13 cellular contexts compared by ENCODE assay signal in the genomic region with DNA sequence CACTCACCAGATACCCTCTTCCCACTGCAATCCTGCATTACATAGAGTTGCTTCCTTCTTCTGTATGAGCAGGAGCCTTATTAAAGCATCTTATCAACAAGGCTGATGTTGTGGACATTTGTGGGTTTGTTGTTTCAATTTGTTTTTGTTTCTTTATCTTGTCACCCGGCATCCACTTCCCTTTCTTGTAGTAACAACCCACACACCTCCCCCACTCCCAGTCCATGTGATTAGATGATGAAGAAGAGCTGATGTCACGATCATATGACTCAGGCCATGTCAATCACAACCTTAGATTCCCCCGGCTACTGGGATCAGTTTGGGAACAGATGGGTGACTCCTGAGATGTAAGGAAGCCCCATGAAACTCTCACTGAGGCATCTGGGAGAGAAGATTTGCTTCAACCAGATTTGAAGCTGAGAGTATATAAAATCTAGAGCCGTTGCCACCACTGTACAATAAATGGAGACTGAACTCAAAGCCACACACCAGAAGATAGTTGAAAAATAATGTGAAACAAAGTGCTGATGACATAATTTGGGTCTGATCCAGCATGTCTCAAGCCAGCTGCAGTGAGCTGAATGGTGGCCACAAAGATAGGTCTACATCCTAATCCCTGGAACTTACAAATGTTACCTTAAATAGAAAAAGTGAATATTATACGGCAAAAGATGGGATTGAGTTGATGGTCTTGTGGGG. TPM values are rescaled to one million over a fixed set of nuclear protein-coding genes. Genes with fewer than 3 reads are reported as not detected.
DNase-seq lines count a peak whose midpoint lies in the region; ATAC-seq and TF ChIP-seq lines count a peak whose summit lies in the region.
"Had no signal": no experiment of that assay in that cellular context is flagged by ENCODE, and none has a peak within 500 bp of the region (broad histone marks: within the 10 kb centered on the region; RNA-seq: fewer than 3 reads in every experiment).

No MANE protein-coding gene starts in this region.

- H3K4me1 ChIP-seq in gastroesophageal sphincter: peaks cover 0 to 3% (median 0%) of the 10 kb centered on the region in 3 donors
- H3K4me1 ChIP-seq: psoas muscle had no signal

- no peaks in the 10 kb centered on the region for H3K36me3 ChIP-seq in gastroesophageal sphincter

- 58 to 81% methylated on average over 4 to 5 of the region's 5 CpGs for WGBS in gastroesophageal sphincter (ENCODE audit: low coverage in 1 of 2), 2 donors

- peaks cover 8% of the 10 kb centered on the region for H3K27me3 Mint-ChIP-seq in T-helper 17 cell
- H3K27me3 Mint-ChIP-seq in stimulated activated naive B cell treated with anti-CD40 and anti-IgM and Interleukin-4, amounts not matched to agents 10 μg/mL and 1 μg/mL and 100 μg/mL, for 72 hours: peaks cover 0 to 4% of the 10 kb centered on the region in 2 donors

- ATAC-seq in gastroesophageal sphincter (peak; percentile 65), T-helper 17 cell (no peak), HG03097 (IDR thresholded peaks at IDR 0.05; ENCODE audit: low FRiP score, unreplicated experiment) (no peak), GM18517 (IDR thresholded peaks at IDR 0.05; ENCODE audit: unreplicated experiment) (no peak)
- no peak for ATAC-seq in stimulated activated naive B cell treated with anti-CD40 and anti-IgM and Interleukin-4, amounts not matched to agents 10 μg/mL and 1 μg/mL and 100 μg/mL, for 72 hours (replicated peaks)
- ATAC-seq: stimulated activated memory B cell treated with anti-CD40 and anti-IgM and Interleukin-4, amounts not matched to agents 10 μg/mL and 1 μg/mL and 100 μg/mL, for 72 hours had no signal

- no peak overlapping the region for H3K4me3 ChIP-seq in gastroesophageal sphincter
- H3K4me3 ChIP-seq: psoas muscle had no signal

- TF ChIP-seq EP300 in gastroesophageal sphincter (IDR thresholded peaks at IDR 0.05): no peak

- H3K27ac ChIP-seq in gastroesophageal sphincter: peak overlapping the region in 1 of 4 donors; percentile 31
- H3K27ac ChIP-seq: psoas muscle had no signal

- no peak overlapping the region for H3K4me3 Mint-ChIP-seq in T-helper 17 cell
- H3K4me3 Mint-ChIP-seq in stimulated activated naive B cell treated with anti-CD40 and anti-IgM and Interleukin-4, amounts not matched to agents 10 μg/mL and 1 μg/mL and 100 μg/mL, for 72 hours: no peak overlapping the region
- H3K4me3 Mint-ChIP-seq: B cell; brain; stimulated activated memory B cell treated with anti-CD40 and anti-IgM and Interleukin-4, amounts not matched to agents 10 μg/mL and 1 μg/mL and 100 μg/mL, for 72 hours had no signal

- H3K9me3 Mint-ChIP-seq in stimulated activated naive B cell treated with anti-CD40 and anti-IgM and Interleukin-4, amounts not matched to agents 10 μg/mL and 1 μg/mL and 100 μg/mL, for 72 hours: peaks cover 4% of the 10 kb centered on the region in 2 donors

- H3K27me3 ChIP-seq in gastroesophageal sphincter: no peaks in the 10 kb centered on the region

- no peaks in the 10 kb centered on the region for H3K9me3 ChIP-seq in gastroesophageal sphincter
- no peaks in the 10 kb centered on the region for H3K9me3 ChIP-seq in T-helper 17 cell (ENCODE audit: control insufficient read depth, low read length, poor library complexity, severe bottlenecking)
- H3K9me3 ChIP-seq: psoas muscle had no signal

- DNase-seq in LHCN-M2 (ENCODE audit: low read depth) (peak; percentile 34), amniotic epithelial cell (ENCODE audit: low read depth) (peak; percentile 29), nucleus accumbens (lab: John Stamatoyannopoulos, UW) (peak in 42 of 56 donors; percentile 2 to 76 (median 28)), T-helper 17 cell (no peak)
- no peak for DNase-seq in stimulated activated naive B cell treated with anti-CD40 and anti-IgM and Interleukin-4, amounts not matched to agents 10 μg/mL and 1 μg/mL and 100 μg/mL, for 72 hours
- DNase-seq: psoas muscle; stimulated activated CD4-positive, alpha-beta T cell treated with anti-CD3 and anti-CD28 coated beads, Interleukin-4, amount 100 ng/mL, for 1 hour had no signal

- no peaks in the 10 kb centered on the region for H3K36me3 Mint-ChIP-seq in T-helper 17 cell (ENCODE audit: low read depth)
- no peaks in the 10 kb centered on the region for H3K36me3 Mint-ChIP-seq in stimulated activated naive B cell treated with anti-CD40 and anti-IgM and Interleukin-4, amounts not matched to agents 10 μg/mL and 1 μg/mL and 100 μg/mL, for 72 hours
- H3K36me3 Mint-ChIP-seq: brain; stimulated activated memory B cell treated with anti-CD40 and anti-IgM and Interleukin-4, amounts not matched to agents 10 μg/mL and 1 μg/mL and 100 μg/mL, for 72 hours had no signal

- TF ChIP-seq POLR2A in gastroesophageal sphincter (IDR thresholded peaks at IDR 0.05): no peak

- no peak for TF ChIP-seq CTCF in gastroesophageal sphincter (IDR thresholded peaks at IDR 0.05)

- H3K4me1 Mint-ChIP-seq in T-helper 17 cell: peaks cover 4% of the 10 kb centered on the region
- peaks cover 2 to 5% of the 10 kb centered on the region in 2 donors for H3K4me1 Mint-ChIP-seq in stimulated activated naive B cell treated with anti-CD40 and anti-IgM and Interleukin-4, amounts not matched to agents 10 μg/mL and 1 μg/mL and 100 μg/mL, for 72 hours
- H3K4me1 Mint-ChIP-seq: B cell, brain had no signal

- no peak overlapping the region for H3K27ac Mint-ChIP-seq in T-helper 17 cell
- H3K27ac Mint-ChIP-seq in stimulated activated naive B cell treated with anti-CD40 and anti-IgM and Interleukin-4, amounts not matched to agents 10 μg/mL and 1 μg/mL and 100 μg/mL, for 72 hours: no peak overlapping the region
- H3K27ac Mint-ChIP-seq: B cell; brain; stimulated activated memory B cell treated with anti-CD40 and anti-IgM and Interleukin-4, amounts not matched to agents 10 μg/mL and 1 μg/mL and 100 μg/mL, for 72 hours had no signal

RNA-seq across cellular contexts. Expression of a gene that starts 34.1 kb away (rescaled TPM):
- total RNA-seq in LHCN-M2 (2014; rRNA removed): 24.4 and 26.4 TPM in 2 replicates
- polyA plus RNA-seq in LHCN-M2 (2012): 26.5 TPM
- total RNA-seq in gastroesophageal sphincter: 1 to 10 TPM; 1.6 to 6.0 (median 4.8) TPM
- total RNA-seq in T-helper 17 cell: 1 to 10 TPM; 1.8 to 2.6 TPM

Comparison
In these comparisons a context has a peak if more than half of its experiments do, and no peak if none do; other contexts are left out.
1. DNase-seq: peak in LHCN-M2 (single experiment), amniotic epithelial cell (single experiment) and nucleus accumbens (42 of 56); none in T-helper 17 cell (0 of 3) and stimulated activated naive B cell treated with anti-CD40 and anti-IgM and Interleukin-4, amounts not matched to agents 10 μg/mL and 1 μg/mL and 100 μg/mL, for 72 hours (single experiment).